2 cellular contexts compared by ENCODE assay signal in genomic region chr2:98732430-98733051, GRCh38.
A peak's percentile ranks its signal among the peaks of the same experiment; 100 is the strongest.
TF ChIP-seq lines count a peak whose summit lies in the region.

No MANE protein-coding gene starts in this region.

TF ChIP-seq in GM23338, 12 proteins besides CTCF, POLR2A, EP300 and RAD21 (continued from another document):
- no peak for TF ChIP-seq NANOG (IDR thresholded peaks at IDR 0.05; ENCODE audit: borderline replicate concordance)
- no peak for TF ChIP-seq ZNF114 (CRISPR knock-in tag; IDR thresholded peaks at IDR 0.05)
- no peak for TF ChIP-seq ZNF462 (CRISPR knock-in tag; IDR thresholded peaks at IDR 0.05)
- TF ChIP-seq EZH2phosphoT487 (IDR thresholded peaks at IDR 0.05; ENCODE audit: unreplicated experiment) = no peak
- no peak for TF ChIP-seq EZH2 (IDR thresholded peaks at IDR 0.05; ENCODE audit: low read depth, unreplicated experiment)
- no peak for TF ChIP-seq ZNF331 (CRISPR knock-in tag; IDR thresholded peaks at IDR 0.05; ENCODE audit: low read depth)
- TF ChIP-seq POLR2AphosphoS5 (IDR thresholded peaks at IDR 0.05; ENCODE audit: low read depth) = no peak
- TF ChIP-seq REST (IDR thresholded peaks at IDR 0.05; ENCODE audit: unreplicated experiment) = no peak
- no peak for TF ChIP-seq ETS1 (IDR thresholded peaks at IDR 0.05)
- no peak for TF ChIP-seq CREB1 (CRISPR knock-in tag; IDR thresholded peaks at IDR 0.05; ENCODE audit: low read depth)

TF ChIP-seq in K562, 482 proteins besides CTCF, POLR2A, EP300 and RAD21:
- TF ChIP-seq MBD1 (CRISPR knock-in tag; IDR thresholded peaks at IDR 0.05) (no peak), ZNF431 (CRISPR knock-in tag; IDR thresholded peaks at IDR 0.05) (peak; percentile 77)
TF ChIP-seq in K562: peak in this region for 1.
